In genomic region chr17:71118039-71118438, GRCh38 we compare ENCODE assay signal across 7 cellular contexts.
DNase-seq lines count a peak whose midpoint lies in the region; ATAC-seq and TF ChIP-seq lines count a peak whose summit lies in the region.

No MANE protein-coding gene starts in this region.

- H3K4me3 Mint-ChIP-seq in naive thymus-derived CD8-positive, alpha-beta T cell: no peak overlapping the region

- intact Hi-C loops in colonic mucosa (cut with DNase I): loop anchor here (10.0 kb wide), 1 partner anchor 347 kb away; no protein-coding TSS in a partner anchor

- peak; percentile 13 for TF ChIP-seq CTCF in colonic mucosa (IDR thresholded peaks at IDR 0.05)

- H3K9me3 Mint-ChIP-seq in naive thymus-derived CD8-positive, alpha-beta T cell: peaks cover 0 to 27% (median 5%) of the 10 kb centered on the region in 9 donors

- CTCF ChIA-PET in HEK293T (lab: Yijun Ruan, JAX): interaction anchor here (0.6 to 1.6 kb wide), 5 partner anchors 205 to 1422 kb away, joined by 3 to 4 read pairs (median 3); no protein-coding TSS in a partner anchor

- no peaks in the 10 kb centered on the region for H3K36me3 Mint-ChIP-seq in naive thymus-derived CD8-positive, alpha-beta T cell

- peak; percentile 28 for DNase-seq in HEK293T (ENCODE audit: extremely low spot score)
- DNase-seq in NCI-H2227 (lab: John Stamatoyannopoulos, UW; ENCODE audit: unreplicated experiment): peak; percentile 55
- no peak for DNase-seq in colonic mucosa
- DNase-seq in renal cortical epithelial cell (ENCODE audit: low read depth): peak; percentile 42
- DNase-seq in naive thymus-derived CD8-positive, alpha-beta T cell: no peak
- DNase-seq in MG63: no peak

- H3K36me3 ChIP-seq in colonic mucosa (no peaks in the 10 kb centered on the region), MG63 (no peaks in the 10 kb centered on the region)

- no peak overlapping the region for H3K9ac ChIP-seq in colonic mucosa (ENCODE audit: low read depth in 2 of 2, low read length in 2 of 2)

- no peaks in the 10 kb centered on the region for H3K9me3 ChIP-seq in colonic mucosa
- no peaks in the 10 kb centered on the region for H3K9me3 ChIP-seq in MG63

- POLR2A ChIA-PET in HEK293T (lab: Yijun Ruan, JAX): no interaction called here
- POLR2A ChIA-PET in naive thymus-derived CD8-positive, alpha-beta T cell (lab: Charles Lee): no interaction called here

- H3K27ac Mint-ChIP-seq in naive thymus-derived CD8-positive, alpha-beta T cell: no peak overlapping the region

- H3K27me3 ChIP-seq in colonic mucosa (no peaks in the 10 kb centered on the region), MG63 (no peaks in the 10 kb centered on the region)

- H3K4me3 ChIP-seq in colonic mucosa (no peak overlapping the region), MG63 (no peak overlapping the region)

- no peak for ATAC-seq in naive thymus-derived CD8-positive, alpha-beta T cell
- ATAC-seq in HG03025 (IDR thresholded peaks at IDR 0.05; ENCODE audit: low FRiP score, unreplicated experiment): no peak

- H3K4me1 Mint-ChIP-seq in naive thymus-derived CD8-positive, alpha-beta T cell: no peaks in the 10 kb centered on the region

- peaks cover 0 to 2% (median 0%) of the 10 kb centered on the region in 5 donors for H3K27me3 Mint-ChIP-seq in naive thymus-derived CD8-positive, alpha-beta T cell

- H3K4me1 ChIP-seq in colonic mucosa: no peaks in the 10 kb centered on the region

- no peak overlapping the region for H3K27ac ChIP-seq in colonic mucosa

TF ChIP-seq in HEK293T, 16 proteins besides CTCF, POLR2A, EP300 and RAD21:
- no peak for TF ChIP-seq HDGF (IDR thresholded peaks at IDR 0.05; ENCODE audit: borderline replicate concordance)
- no peak for TF ChIP-seq FOXA1 (IDR thresholded peaks at IDR 0.05)
- no peak for TF ChIP-seq PKNOX1 (IDR thresholded peaks at IDR 0.05)
- no peak for TF ChIP-seq FOXK2 (IDR thresholded peaks at IDR 0.05)
- no peak for TF ChIP-seq ARNT (IDR thresholded peaks at IDR 0.05)
- TF ChIP-seq FOXM1 (IDR thresholded peaks at IDR 0.05; ENCODE audit: borderline replicate concordance): no peak
- TF ChIP-seq SUZ12 (IDR thresholded peaks at IDR 0.05): no peak
- no peak for TF ChIP-seq TARDBP (IDR thresholded peaks at IDR 0.05)
- no peak for TF ChIP-seq ELF4 (IDR thresholded peaks at IDR 0.05)
- no peak for TF ChIP-seq CTBP1 (IDR thresholded peaks at IDR 0.05; ENCODE audit: borderline replicate concordance)
- no peak for TF ChIP-seq NFRKB (IDR thresholded peaks at IDR 0.05)
- no peak for TF ChIP-seq LEF1 (IDR thresholded peaks at IDR 0.05; ENCODE audit: borderline replicate concordance)

Comparison
In these comparisons a context has a peak if more than half of its experiments do, and no peak if none do; other contexts are left out.
1. DNase-seq: peak in HEK293T (single experiment), NCI-H2227 (single experiment) and renal cortical epithelial cell (single experiment); none in colonic mucosa (single experiment), naive thymus-derived CD8-positive, alpha-beta T cell (0 of 10) and MG63 (single experiment).